14 cellular contexts compared by ENCODE assay signal in genomic region chr5:140258016-140258415, GRCh38. TPM values are rescaled to one million over a fixed set of nuclear protein-coding genes. Genes with fewer than 3 reads are reported as not detected.
DNase-seq lines count a peak whose midpoint lies in the region; ATAC-seq and TF ChIP-seq lines count a peak whose summit lies in the region.
"Had no signal": no experiment of that assay in that cellular context is flagged by ENCODE, and none has a peak within 500 bp of the region (broad histone marks: within the 10 kb centered on the region; RNA-seq: fewer than 3 reads in every experiment).

No MANE protein-coding gene starts in this region.

- no peak for ATAC-seq in GM21515 (IDR thresholded peaks at IDR 0.05; ENCODE audit: unreplicated experiment)
- ATAC-seq in activated CD4-positive, CD25-positive, alpha-beta regulatory T cell treated with anti-CD3 and anti-CD28 coated beads, Interleukin-2, amount 50 U/mL, for 24 hours, result no peak
- ATAC-seq: foreskin keratinocyte had no signal

- peaks cover 35% of the 10 kb centered on the region for H3K4me1 ChIP-seq in osteoblast (ENCODE audit: insufficient read depth, low read length)

- no peaks in the 10 kb centered on the region for H3K9me3 ChIP-seq in osteoblast (ENCODE audit: low read depth, low read length)
- H3K9me3 ChIP-seq: vagina had no signal

- peaks cover 62% of the 10 kb centered on the region for H3K79me2 ChIP-seq in osteoblast (ENCODE audit: insufficient read depth, low read length)

- H3K9me3 Mint-ChIP-seq in Calu3 (ENCODE audit: low read depth, unreplicated experiment), result no peaks in the 10 kb centered on the region
- no peaks in the 10 kb centered on the region for H3K9me3 Mint-ChIP-seq in chondrocyte (ENCODE audit: low read depth)
- H3K9me3 Mint-ChIP-seq: activated naive CD8-positive, alpha-beta T cell treated with anti-CD3 and anti-CD28 coated beads for 36 hours had no signal

- H4K20me1 ChIP-seq in osteoblast (ENCODE audit: insufficient read depth, low read length), result peaks cover 8% of the 10 kb centered on the region

- H3K27me3 Mint-ChIP-seq in Calu3 (ENCODE audit: unreplicated experiment) (no peaks in the 10 kb centered on the region), chondrocyte (ENCODE audit: low read depth) (no peaks in the 10 kb centered on the region)
- H3K27me3 Mint-ChIP-seq: activated naive CD8-positive, alpha-beta T cell treated with anti-CD3 and anti-CD28 coated beads for 36 hours had no signal

- no peak for DNase-seq in Calu3
- peak; percentile 26 for DNase-seq in HFF-Myc (ENCODE audit: extremely low read depth, low read depth)
- DNase-seq in chondrocyte (ENCODE audit: low spot score), result no peak
- peak; percentile 88 for DNase-seq in osteoblast (ENCODE audit: insufficient read length, low spot score, missing footprints)
- DNase-seq in GM13976 (ENCODE audit: low spot score), result no peak
- DNase-seq: activated naive CD8-positive, alpha-beta T cell treated with anti-CD3 and anti-CD28 coated beads for 36 hours; foreskin keratinocyte; mesendoderm; NCI-H2081; NCI-H774; stimulated activated naive CD4-positive, alpha-beta T cell had no signal

- no peaks in the 10 kb centered on the region for H3K36me3 ChIP-seq in osteoblast (ENCODE audit: insufficient read depth, low read length)

- no peak overlapping the region for H3K4me3 ChIP-seq in HFF-Myc (replicated peaks; ENCODE audit: low read depth, low read length)
- H3K4me3 ChIP-seq in osteoblast (ENCODE audit: insufficient read depth, low read length), result no peak overlapping the region
- H3K4me3 ChIP-seq: vagina had no signal

- in situ Hi-C loops in GM13976 (cut with MboI; ENCODE audit: low sequenced_read_pairs, unreplicated experiment), result no loop called here

- intact Hi-C loops in Calu3 (cut with micrococcal nuclease; ENCODE audit: unreplicated experiment), result no loop called here

- no TSS peak for BruUV-seq in Calu3 (replicated peaks; lab: Mats Ljungman, UMichigan)

- CTCF ChIA-PET in Calu3 (lab: Charles Lee), result interaction anchor here (0.6 to 3.3 kb wide), 5 partner anchors 14 to 593 kb away, joined by 3 to 10 read pairs (median 5); partner anchors contain the start of gene HBEGF

- peaks cover 47% of the 10 kb centered on the region for H3K36me3 Mint-ChIP-seq in Calu3 (ENCODE audit: insufficient read depth, unreplicated experiment)
- peaks cover 2% of the 10 kb centered on the region for H3K36me3 Mint-ChIP-seq in chondrocyte (ENCODE audit: low read depth)

- H2AFZ ChIP-seq in osteoblast (ENCODE audit: low read length), result no peak overlapping the region

- H3K27me3 ChIP-seq in osteoblast (ENCODE audit: insufficient read depth, low read length), result no peaks in the 10 kb centered on the region
- H3K27me3 ChIP-seq: foreskin keratinocyte, vagina had no signal

- H3K4me3 Mint-ChIP-seq in Calu3 (ENCODE audit: low read depth, unreplicated experiment) (peak overlapping the region; percentile 11), chondrocyte (ENCODE audit: unreplicated experiment) (no peak overlapping the region)
- H3K4me3 Mint-ChIP-seq: activated naive CD8-positive, alpha-beta T cell treated with anti-CD3 and anti-CD28 coated beads for 36 hours had no signal

- H3K4me1 Mint-ChIP-seq in Calu3 (ENCODE audit: low read depth, unreplicated experiment), result peaks cover 18% of the 10 kb centered on the region
- H3K4me1 Mint-ChIP-seq in chondrocyte (ENCODE audit: low read depth), result peaks cover 34% of the 10 kb centered on the region

- H3K27ac Mint-ChIP-seq in Calu3 (ENCODE audit: unreplicated experiment), result peak overlapping the region; percentile 95
- peak overlapping the region; percentile 67 for H3K27ac Mint-ChIP-seq in chondrocyte (ENCODE audit: unreplicated experiment)
- H3K27ac Mint-ChIP-seq: activated naive CD8-positive, alpha-beta T cell treated with anti-CD3 and anti-CD28 coated beads for 36 hours had no signal

- H3K4me2 ChIP-seq in osteoblast (ENCODE audit: insufficient read depth, low read length), result no peak overlapping the region

- no peak for TF ChIP-seq CTCF in Calu3 (IDR thresholded peaks at IDR 0.05; ENCODE audit: unreplicated experiment)
- TF ChIP-seq CTCF in HFF-Myc (IDR thresholded peaks at IDR 0.05; ENCODE audit: low read depth, low read length, missing control alignments), result no peak
- no peak for TF ChIP-seq CTCF in chondrocyte (IDR thresholded peaks at IDR 0.05)
- TF ChIP-seq CTCF in osteoblast (IDR thresholded peaks at IDR 0.05; ENCODE audit: extremely low read depth, low read depth, low read length), result no peak
- TF ChIP-seq CTCF in GM13976 (IDR thresholded peaks at IDR 0.05; ENCODE audit: borderline replicate concordance, control extremely low read depth, extremely low read depth, insufficient read depth, missing control alignments), result no peak

- peak overlapping the region; percentile 33 for H3K27ac ChIP-seq in osteoblast (ENCODE audit: low read depth, low read length)
- H3K27ac ChIP-seq: foreskin keratinocyte, vagina had no signal

RNA-seq across cellular contexts. Expression of gene PFDN1, which starts 44.9 kb away (rescaled TPM):
- total RNA-seq in Calu3 (2022) (67.5 and 71.9 TPM in 2 replicates), chondrocyte (44.5 to 50.5 TPM (median 49.0 TPM) in 3 replicates), osteoblast (58.3 and 65.9 TPM in 2 replicates)

Comparison
In these comparisons a context has a peak if more than half of its experiments do, and no peak if none do; other contexts are left out.
1. DNase-seq: peak in HFF-Myc (single experiment) and osteoblast (single experiment); none in Calu3 (single experiment), chondrocyte (single experiment) and GM13976 (single experiment).